1 cellular context compared by ENCODE assay signal in the genomic region with DNA sequence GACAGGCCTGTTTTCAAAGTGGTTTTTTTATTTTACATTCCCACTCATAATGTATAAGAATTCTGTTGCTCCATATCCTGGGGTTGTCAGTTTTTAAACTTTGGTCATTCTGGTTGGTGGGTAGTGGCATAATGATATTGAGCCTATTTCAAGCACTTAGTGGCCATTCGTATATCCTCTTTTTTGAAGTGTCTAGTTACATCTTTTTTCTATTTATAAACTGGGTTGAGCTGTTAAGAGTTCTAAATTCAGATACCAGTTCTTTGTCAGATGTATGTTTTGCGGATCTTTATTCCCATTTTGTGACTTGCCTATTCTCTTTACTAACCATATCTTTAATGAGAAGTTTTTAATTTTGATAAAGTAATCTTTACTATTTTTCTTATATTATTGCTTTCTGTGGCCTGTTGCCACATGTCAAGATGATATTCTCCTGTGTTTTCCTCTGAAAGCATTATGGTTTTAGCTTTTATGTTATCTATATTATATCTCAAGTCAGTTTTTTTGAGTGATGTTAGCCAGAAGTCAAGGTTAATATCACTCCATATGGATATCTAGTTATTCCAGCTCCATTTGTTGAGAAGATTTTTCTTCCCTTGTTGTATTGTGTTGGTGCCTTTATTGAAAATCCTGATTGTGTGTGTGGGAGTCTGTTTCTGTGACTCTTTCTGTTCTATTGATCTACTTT.
TF ChIP-seq lines count a peak whose summit lies in the region.

No MANE protein-coding gene starts in this region.

TF ChIP-seq in SK-N-SH treated with all-trans-retinoic acid at 6 μM for 48 hours, 23 proteins besides CTCF, POLR2A, EP300 and RAD21 (continued from another document):
- TF ChIP-seq, protein P1, sequence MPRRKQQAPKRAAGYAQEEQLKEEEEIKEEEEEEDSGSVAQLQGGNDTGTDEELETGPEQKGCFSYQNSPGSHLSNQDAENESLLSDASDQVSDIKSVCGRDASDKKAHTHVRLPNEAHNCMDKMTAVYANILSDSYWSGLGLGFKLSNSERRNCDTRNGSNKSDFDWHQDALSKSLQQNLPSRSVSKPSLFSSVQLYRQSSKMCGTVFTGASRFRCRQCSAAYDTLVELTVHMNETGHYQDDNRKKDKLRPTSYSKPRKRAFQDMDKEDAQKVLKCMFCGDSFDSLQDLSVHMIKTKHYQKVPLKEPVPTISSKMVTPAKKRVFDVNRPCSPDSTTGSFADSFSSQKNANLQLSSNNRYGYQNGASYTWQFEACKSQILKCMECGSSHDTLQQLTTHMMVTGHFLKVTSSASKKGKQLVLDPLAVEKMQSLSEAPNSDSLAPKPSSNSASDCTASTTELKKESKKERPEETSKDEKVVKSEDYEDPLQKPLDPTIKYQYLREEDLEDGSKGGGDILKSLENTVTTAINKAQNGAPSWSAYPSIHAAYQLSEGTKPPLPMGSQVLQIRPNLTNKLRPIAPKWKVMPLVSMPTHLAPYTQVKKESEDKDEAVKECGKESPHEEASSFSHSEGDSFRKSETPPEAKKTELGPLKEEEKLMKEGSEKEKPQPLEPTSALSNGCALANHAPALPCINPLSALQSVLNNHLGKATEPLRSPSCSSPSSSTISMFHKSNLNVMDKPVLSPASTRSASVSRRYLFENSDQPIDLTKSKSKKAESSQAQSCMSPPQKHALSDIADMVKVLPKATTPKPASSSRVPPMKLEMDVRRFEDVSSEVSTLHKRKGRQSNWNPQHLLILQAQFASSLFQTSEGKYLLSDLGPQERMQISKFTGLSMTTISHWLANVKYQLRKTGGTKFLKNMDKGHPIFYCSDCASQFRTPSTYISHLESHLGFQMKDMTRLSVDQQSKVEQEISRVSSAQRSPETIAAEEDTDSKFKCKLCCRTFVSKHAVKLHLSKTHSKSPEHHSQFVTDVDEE (CRISPR knock-in tag; IDR thresholded peaks at IDR 0.05), result peak; percentile 59; the same call in 1 of the 2 replicates
- TF ChIP-seq ZNF8 (CRISPR knock-in tag; IDR thresholded peaks at IDR 0.05) (no peak), CSDC2 (CRISPR knock-in tag; IDR thresholded peaks at IDR 0.05) (no peak), ZC3H10 (CRISPR knock-in tag; IDR thresholded peaks at IDR 0.05) (no peak), RARB (CRISPR knock-in tag; IDR thresholded peaks at IDR 0.05) (no peak), TCF4 (CRISPR knock-in tag; IDR thresholded peaks at IDR 0.05; ENCODE audit: borderline replicate concordance) (peak; percentile 31; the same call in 1 of the 2 replicates), ISL1 (CRISPR knock-in tag; IDR thresholded peaks at IDR 0.05) (peak; percentile 84), ZFP30 (CRISPR knock-in tag; IDR thresholded peaks at IDR 0.05) (no peak)
TF ChIP-seq in SK-N-SH treated with all-trans-retinoic acid at 6 μM for 48 hours: peak in this region for 3.
